ENCODE assay signal across 32 cellular contexts in the genomic region with DNA sequence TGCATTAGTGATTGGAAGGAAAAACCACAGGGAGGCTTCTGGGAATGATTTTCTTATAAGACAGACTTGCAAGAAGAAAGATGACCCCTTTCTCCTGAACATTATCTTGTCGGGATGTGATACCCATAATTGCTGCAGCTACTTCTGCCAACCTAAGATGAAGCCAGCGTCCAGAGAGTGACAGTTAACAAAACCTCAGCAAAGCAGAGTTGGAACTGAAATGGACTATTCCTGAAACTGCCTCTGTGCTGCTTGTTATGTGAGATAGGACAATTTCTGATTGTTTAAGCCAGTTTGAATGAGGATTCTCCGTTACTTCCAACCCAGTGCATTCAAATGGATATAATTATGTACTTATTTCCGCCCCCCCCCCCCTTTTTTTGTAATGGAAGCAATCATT.
"Had no signal": no experiment of that assay in that cellular context is flagged by ENCODE, and none has a peak within 500 bp of the region (broad histone marks: within the 10 kb centered on the region; RNA-seq: fewer than 3 reads in every experiment).

No MANE protein-coding gene starts in this region.

- H3K27me3 Mint-ChIP-seq: activated B cell treated with CpG ODN at 0.5 μM for 24 hours; activated CD4-positive, alpha-beta memory T cell treated with anti-CD3 and anti-CD28 coated beads, Interleukin-2, amount 10 ng/mL, durations not matched to agents 7 days and 5 days; activated CD4-positive, alpha-beta T cell treated with anti-CD3 and anti-CD28 coated beads, Interleukin-2, amount 10 ng/mL, durations not matched to agents 7 days and 5 days; activated CD8-positive, alpha-beta memory T cell treated with anti-CD3 and anti-CD28 coated beads, Interleukin-2, amount 10 ng/mL, durations not matched to agents 7 days and 5 days; activated naive CD8-positive, alpha-beta T cell treated with anti-CD3 and anti-CD28 coated beads for 36 hours; activated T-cell treated with anti-CD3 and anti-CD28 coated beads, Interleukin-2, amount 50 U/mL, for 24 hours had no signal

- H3K36me3 ChIP-seq: adrenal gland had no signal

- DNase-seq: activated B cell treated with CpG ODN at 0.5 μM for 24 hours; activated CD4-positive, alpha-beta memory T cell treated with anti-CD3 and anti-CD28 coated beads, Interleukin-2, amount 10 ng/mL, durations not matched to agents 7 days and 5 days; activated CD4-positive, alpha-beta T cell treated with anti-CD3 and anti-CD28 coated beads for 4 hours; activated CD4-positive, alpha-beta T cell treated with anti-CD3 and anti-CD28 coated beads, Interleukin-2, amount 10 ng/mL, durations not matched to agents 7 days and 5 days; activated CD4-positive, alpha-beta T cell treated with anti-CD3 and anti-CD28 coated beads, Interleukin-2, amount 50 U/mL, for 48 hours; activated CD4-positive, CD25-positive, alpha-beta regulatory T cell treated with anti-CD3 and anti-CD28 coated beads, Interleukin-2, amount 50 U/mL, for 72 hours; activated CD8-positive, alpha-beta memory T cell treated with anti-CD3 and anti-CD28 coated beads for 24 hours; activated CD8-positive, alpha-beta memory T cell treated with anti-CD3 and anti-CD28 coated beads, Interleukin-2, amount 10 ng/mL, durations not matched to agents 7 days and 5 days; activated CD8-positive, alpha-beta memory T cell treated with anti-CD3 and anti-CD28 coated beads, Interleukin-2, amount 50 U/mL, for 48 hours; activated CD8-positive, alpha-beta T cell treated with anti-CD3 and anti-CD28 coated beads, Interleukin-2, amount 10 ng/mL, durations not matched to agents 7 days and 5 days; activated effector memory CD4-positive, alpha-beta T cell treated with anti-CD3 and anti-CD28 coated beads, Interleukin-2, amount 50 U/mL, for 16 hours; activated gamma-delta T cell treated with Interleukin-2 at 50 U/mL for 16 hours; activated naive CD4-positive, alpha-beta T cell; activated naive CD4-positive, alpha-beta T cell treated with anti-CD3 and anti-CD28 coated beads for 36 hours; activated naive CD4-positive, alpha-beta T cell treated with anti-CD3 and anti-CD28 coated beads, Interleukin-2, amount 50 U/mL, for 16 hours; activated naive CD8-positive, alpha-beta T cell treated with anti-CD3 and anti-CD28 coated beads for 36 hours; activated T-cell treated with anti-CD3 and anti-CD28 coated beads, Interleukin-2, amount 50 U/mL, for 24 hours; activated T-cell treated with anti-CD3 and anti-CD28 coated beads, Interleukin-2, amount 50 U/mL, for 48 hours; adrenal gland; amniotic stem cell; aorta; central memory CD4-positive, alpha-beta T cell; T-helper 1 cell; T-helper 2 cell; T-helper 9 cell had no signal

- H3K9me3 Mint-ChIP-seq: activated B cell treated with CpG ODN at 0.5 μM for 24 hours had no signal

- FAIRE-seq: colon, TTC549 had no signal

- H3K4me3 ChIP-seq: adrenal gland had no signal

- H3K4me3 Mint-ChIP-seq: activated B cell treated with CpG ODN at 0.5 μM for 24 hours; activated CD4-positive, alpha-beta memory T cell treated with anti-CD3 and anti-CD28 coated beads, Interleukin-2, amount 10 ng/mL, durations not matched to agents 7 days and 5 days; activated CD4-positive, alpha-beta T cell treated with anti-CD3 and anti-CD28 coated beads, Interleukin-2, amount 10 ng/mL, durations not matched to agents 7 days and 5 days; activated CD8-positive, alpha-beta memory T cell treated with anti-CD3 and anti-CD28 coated beads, Interleukin-2, amount 10 ng/mL, durations not matched to agents 7 days and 5 days; activated CD8-positive, alpha-beta T cell treated with anti-CD3 and anti-CD28 coated beads, Interleukin-2, amount 10 ng/mL, durations not matched to agents 7 days and 5 days; activated naive CD4-positive, alpha-beta T cell treated with anti-CD3 and anti-CD28 coated beads for 36 hours; activated naive CD8-positive, alpha-beta T cell treated with anti-CD3 and anti-CD28 coated beads for 36 hours; activated T-cell treated with anti-CD3 and anti-CD28 coated beads, Interleukin-2, amount 50 U/mL, for 24 hours; brain; T-helper 1 cell treated with Interleukin-12 subunit alpha and Interleukin-12 subunit beta and Interleukin-4 antibody, amounts not matched to agents 30 μg/mL and 1 μg/mL, for 36 hours; T-helper 2 cell treated with Interferon-gamma antibody and Interleukin-4, amounts not matched to agents 5 μg/mL and 100 μg/mL, for 36 hours had no signal

- H3K4me1 ChIP-seq: adrenal gland had no signal

- H3K27me3 ChIP-seq: adrenal gland had no signal

- H3K4me1 Mint-ChIP-seq: activated B cell treated with CpG ODN at 0.5 μM for 24 hours; activated CD4-positive, alpha-beta memory T cell treated with anti-CD3 and anti-CD28 coated beads, Interleukin-2, amount 10 ng/mL, durations not matched to agents 7 days and 5 days; activated CD8-positive, alpha-beta memory T cell treated with anti-CD3 and anti-CD28 coated beads, Interleukin-2, amount 10 ng/mL, durations not matched to agents 7 days and 5 days; activated naive CD8-positive, alpha-beta T cell treated with anti-CD3 and anti-CD28 coated beads for 36 hours had no signal

- H3K27ac ChIP-seq: adrenal gland, VCaP had no signal

- H3K9me3 ChIP-seq: adrenal gland had no signal

- H3K27ac Mint-ChIP-seq: activated B cell treated with CpG ODN at 0.5 μM for 24 hours; activated CD4-positive, alpha-beta memory T cell treated with anti-CD3 and anti-CD28 coated beads, Interleukin-2, amount 10 ng/mL, durations not matched to agents 7 days and 5 days; activated CD8-positive, alpha-beta memory T cell treated with anti-CD3 and anti-CD28 coated beads, Interleukin-2, amount 10 ng/mL, durations not matched to agents 7 days and 5 days; activated CD8-positive, alpha-beta T cell treated with anti-CD3 and anti-CD28 coated beads, Interleukin-2, amount 10 ng/mL, durations not matched to agents 7 days and 5 days; activated naive CD4-positive, alpha-beta T cell treated with anti-CD3 and anti-CD28 coated beads for 36 hours; activated naive CD4-positive, alpha-beta T cell treated with anti-CD3 and anti-CD28 coated beads, Interleukin-2, amount 50 U/mL, for 72 hours; activated naive CD8-positive, alpha-beta T cell treated with anti-CD3 and anti-CD28 coated beads for 36 hours; activated T-cell treated with anti-CD3 and anti-CD28 coated beads, Interleukin-2, amount 50 U/mL, for 24 hours; T-helper 1 cell treated with Interleukin-12 subunit alpha and Interleukin-12 subunit beta and Interleukin-4 antibody, amounts not matched to agents 30 μg/mL and 1 μg/mL, for 36 hours; T-helper 2 cell treated with Interferon-gamma antibody and Interleukin-4, amounts not matched to agents 5 μg/mL and 100 μg/mL, for 36 hours had no signal
